9 cellular contexts compared by ENCODE assay signal in the genomic region with DNA sequence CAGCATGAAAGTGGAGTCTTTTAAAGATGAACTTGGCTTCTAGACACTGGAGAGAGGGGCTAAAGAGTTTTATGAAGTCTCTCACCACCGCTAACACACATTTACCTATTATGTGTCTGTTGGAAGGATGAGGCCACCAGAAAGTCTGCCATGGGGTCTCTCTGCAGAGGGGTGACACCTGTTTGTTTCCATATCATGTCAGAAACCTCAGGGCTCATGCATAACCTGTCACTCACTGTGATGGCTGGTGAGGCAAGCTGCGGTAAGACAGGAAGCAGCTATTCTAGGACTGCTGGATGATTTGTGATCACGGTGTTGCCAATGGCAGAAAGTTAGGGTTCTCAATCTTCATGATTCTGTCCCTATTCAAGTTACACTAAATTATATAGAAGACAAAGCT.
A peak's percentile ranks its signal among the peaks of the same experiment; 100 is the strongest.
DNase-seq lines count a peak whose midpoint lies in the region; ATAC-seq and TF ChIP-seq lines count a peak whose summit lies in the region.
"Had no signal": no experiment of that assay in that cellular context is flagged by ENCODE, and none has a peak within 500 bp of the region (broad histone marks: within the 10 kb centered on the region; RNA-seq: fewer than 3 reads in every experiment).

No MANE protein-coding gene starts in this region.

- CTCF ChIA-PET in GM10248 (lab: Yijun Ruan, JAX), result interaction anchor here (0.8 to 3.7 kb wide), 7 partner anchors 10 to 40 kb away, joined by 3 to 20 read pairs (median 5); no protein-coding TSS in a partner anchor

- H3K9me3 ChIP-seq in SU-DHL-6 (ENCODE audit: insufficient read depth, low read length) (no peaks in the 10 kb centered on the region), neural progenitor cell (ENCODE audit: low read depth) (no peaks in the 10 kb centered on the region)
- H3K9me3 ChIP-seq: heart right ventricle had no signal

- peak overlapping the region; percentile 2 for H3K4me3 ChIP-seq in SU-DHL-6 (ENCODE audit: insufficient read depth, low read length, poor library complexity, severe bottlenecking)
- no peak overlapping the region for H3K4me3 ChIP-seq in neural progenitor cell
- H3K4me3 ChIP-seq: heart right ventricle had no signal

- no peaks in the 10 kb centered on the region for H3K9me3 Mint-ChIP-seq in neural progenitor cell

- intact Hi-C loops in Right ventricle myocardium superior (cut with DNase I), result no loop called here

- ATAC-seq in HG03025 (IDR thresholded peaks at IDR 0.05; ENCODE audit: low FRiP score, unreplicated experiment), result peak; percentile 52
- ATAC-seq in Right ventricle myocardium superior (ENCODE audit: poor library complexity), result no peak
- ATAC-seq: heart right ventricle had no signal

- H3K4me1 ChIP-seq in neural progenitor cell, result peaks cover 4% of the 10 kb centered on the region
- H3K4me1 ChIP-seq: heart right ventricle had no signal

- POLR2A ChIA-PET in GM10248 (lab: Yijun Ruan, JAX), result interaction anchor here (0.6 kb wide), 1 partner anchor 118 kb away, joined by 6 read pairs; no protein-coding TSS in a partner anchor

- H3K4me3 Mint-ChIP-seq in neural progenitor cell, result no peak overlapping the region

- peaks cover 22% of the 10 kb centered on the region for H3K4me1 Mint-ChIP-seq in neural progenitor cell

- H3F3A ChIP-seq in SU-DHL-6 (ENCODE audit: insufficient read depth) (peaks cover 53% of the 10 kb centered on the region), neural progenitor cell (ENCODE audit: low read depth) (no peaks in the 10 kb centered on the region)

- TF ChIP-seq POLR2A in GM19099 (IDR thresholded peaks at IDR 0.05; ENCODE audit: extremely low read depth, insufficient read length, low read depth), result peak; percentile 42

- H3K79me2 ChIP-seq in SU-DHL-6 (ENCODE audit: insufficient read depth, low read length) (no peaks in the 10 kb centered on the region), neural progenitor cell (ENCODE audit: low read depth) (no peaks in the 10 kb centered on the region)

- H3K9ac ChIP-seq in SU-DHL-6 (ENCODE audit: low read length) (peak overlapping the region; percentile 61), neural progenitor cell (no peak overlapping the region)

- peak overlapping the region; percentile 52 for H2AFZ ChIP-seq in SU-DHL-6 (ENCODE audit: low read depth, low read length, severe bottlenecking)
- H2AFZ ChIP-seq in neural progenitor cell (replicated peaks), result no peak overlapping the region

- no peak overlapping the region for H3K27ac Mint-ChIP-seq in neural progenitor cell

- peak overlapping the region; percentile 100 for H3K27ac ChIP-seq in SU-DHL-6 (ENCODE audit: low read depth, low read length)
- H3K27ac ChIP-seq in neural progenitor cell, result no peak overlapping the region
- H3K27ac ChIP-seq: heart right ventricle had no signal

- DNase-seq in GM10248 (ENCODE audit: extremely low spot score), result peak; percentile 58
- DNase-seq in effector CD4-positive, alpha-beta T cell, result no peak
- no peak for DNase-seq in Right ventricle myocardium superior
- DNase-seq in neural progenitor cell (ENCODE audit: low spot score), result no peak
- no peak for DNase-seq in NCI-H2107 (lab: John Stamatoyannopoulos, UW)
- DNase-seq: heart right ventricle had no signal

- H3K9me2 ChIP-seq in SU-DHL-6 (replicated peaks; ENCODE audit: insufficient read depth, low read length), result no peaks in the 10 kb centered on the region

- TF ChIP-seq CTCF in GM10248 (IDR thresholded peaks at IDR 0.05; ENCODE audit: control extremely low read depth, extremely low read depth, low read depth, missing control alignments) (no peak), SU-DHL-6 (IDR thresholded peaks at IDR 0.05; ENCODE audit: insufficient read depth, low read length, poor library complexity, severe bottlenecking) (no peak), neural progenitor cell (IDR thresholded peaks at IDR 0.05) (no peak)

- H4K20me1 ChIP-seq in SU-DHL-6 (ENCODE audit: low read depth, low read length) (no peaks in the 10 kb centered on the region), neural progenitor cell (ENCODE audit: low read depth) (no peaks in the 10 kb centered on the region)

- H3K4me2 ChIP-seq in SU-DHL-6 (ENCODE audit: low read depth, low read length, poor library complexity, severe bottlenecking) (peak overlapping the region; percentile 68), neural progenitor cell (no peak overlapping the region)

- H3K36me3 Mint-ChIP-seq in neural progenitor cell, result peaks cover 4% of the 10 kb centered on the region

- H3K27me3 ChIP-seq in SU-DHL-6 (ENCODE audit: low read length) (no peaks in the 10 kb centered on the region), neural progenitor cell (no peaks in the 10 kb centered on the region)
- H3K27me3 ChIP-seq: heart right ventricle had no signal

- H3K27me3 Mint-ChIP-seq in neural progenitor cell (ENCODE audit: insufficient read depth, low read depth), result peaks cover 2% of the 10 kb centered on the region

- H3K36me3 ChIP-seq in SU-DHL-6 (ENCODE audit: low read length), result no peaks in the 10 kb centered on the region
- no peaks in the 10 kb centered on the region for H3K36me3 ChIP-seq in neural progenitor cell
- H3K36me3 ChIP-seq: heart right ventricle had no signal
